11 cellular contexts compared by ENCODE assay signal in genomic region chr2:36455788-36456187, GRCh38.
A peak's percentile ranks its signal among the peaks of the same experiment; 100 is the strongest.
DNase-seq lines count a peak whose midpoint lies in the region; ATAC-seq and TF ChIP-seq lines count a peak whose summit lies in the region.
"Had no signal": no experiment of that assay in that cellular context is flagged by ENCODE, and none has a peak within 500 bp of the region (broad histone marks: within the 10 kb centered on the region; RNA-seq: fewer than 3 reads in every experiment).

No MANE protein-coding gene starts in this region.

- H3K9ac ChIP-seq in skeletal muscle tissue (ENCODE audit: low read depth in 1 of 3, low read length in 3 of 3): peak overlapping the region in 1 of 3 donors; percentile 26

- intact Hi-C loops in body of pancreas (cut with DNase I): no loop called here

- WGBS in body of pancreas, 2 donors: 71 to 73% methylated on average over 4 of the region's 4 CpGs

- no peak for TF ChIP-seq POLR2A in body of pancreas (IDR thresholded peaks at IDR 0.05)

- H3K9me3 ChIP-seq in body of pancreas: no peaks in the 10 kb centered on the region
- H3K9me3 ChIP-seq in right atrium auricular region: no peaks in the 10 kb centered on the region
- no peaks in the 10 kb centered on the region for H3K9me3 ChIP-seq in skeletal muscle tissue (ENCODE audit: control insufficient read depth in 3 of 3, low read length in 3 of 3)

- H3K4me1 ChIP-seq in body of pancreas (peaks cover 13% of the 10 kb centered on the region), right atrium auricular region (peaks cover 0 to 54% of the 10 kb centered on the region in 2 donors), skeletal muscle tissue (ENCODE audit: control insufficient read depth in 3 of 3, insufficient read depth in 3 of 3, low read length in 3 of 3) (peaks cover 44 to 68% (median 63%) of the 10 kb centered on the region in 3 donors)

- no peaks in the 10 kb centered on the region for H3K36me3 ChIP-seq in body of pancreas (replicated peaks in 1 of 2; ENCODE audit: insufficient read depth in 1 of 2, low read depth in 2 of 2)
- H3K36me3 ChIP-seq in right atrium auricular region: no peaks in the 10 kb centered on the region
- peaks cover 0 to 9% (median 7%) of the 10 kb centered on the region in 3 donors for H3K36me3 ChIP-seq in skeletal muscle tissue (ENCODE audit: control insufficient read depth in 3 of 3, insufficient read depth in 3 of 3, low read length in 3 of 3)

- DNase-seq in GM03348 (ENCODE audit: low spot score): peak; percentile 22
- DNase-seq in body of pancreas: no peak
- no peak for DNase-seq in right atrium auricular region (ENCODE audit: low spot score)
- DNase-seq in RKO (ENCODE audit: low spot score): no peak
- DNase-seq in OCI-M2 (lab: John Stamatoyannopoulos, UW; ENCODE audit: unreplicated experiment): no peak
- no peak for DNase-seq in activated gamma-delta T cell (lab: John Stamatoyannopoulos, UW)
- DNase-seq in NAMALWA (ENCODE audit: low spot score): no peak
- DNase-seq: NCI-H1417, NCI-H526 treated with DMSO at 0.1 percent for 48 hours had no signal

- H3K27me3 ChIP-seq in body of pancreas: no peaks in the 10 kb centered on the region
- no peaks in the 10 kb centered on the region for H3K27me3 ChIP-seq in right atrium auricular region
- no peaks in the 10 kb centered on the region for H3K27me3 ChIP-seq in skeletal muscle tissue (ENCODE audit: control insufficient read depth in 3 of 3, insufficient read depth in 3 of 3, low read length in 3 of 3)

- H3K27ac ChIP-seq in body of pancreas (peak overlapping the region in 3 of 4 donors; percentile 18 to 56 (median 47)), right atrium auricular region (peak overlapping the region; percentile 49 to 58), skeletal muscle tissue (ENCODE audit: low read depth, low read length) (peak overlapping the region; percentile 28)
- H3K27ac ChIP-seq: C4-2B had no signal

- ATAC-seq in body of pancreas: no peak

- H3K4me3 ChIP-seq in body of pancreas: no peak overlapping the region
- no peak overlapping the region for H3K4me3 ChIP-seq in right atrium auricular region
- H3K4me3 ChIP-seq in skeletal muscle tissue (ENCODE audit: low read length in 3 of 3): peak overlapping the region in 1 of 3 donors; percentile 60

- no peak for TF ChIP-seq CTCF in body of pancreas (IDR thresholded peaks at IDR 0.05)
- TF ChIP-seq CTCF in right atrium auricular region (IDR thresholded peaks at IDR 0.05): no peak
